7 cellular contexts compared by ENCODE assay signal in the genomic region with DNA sequence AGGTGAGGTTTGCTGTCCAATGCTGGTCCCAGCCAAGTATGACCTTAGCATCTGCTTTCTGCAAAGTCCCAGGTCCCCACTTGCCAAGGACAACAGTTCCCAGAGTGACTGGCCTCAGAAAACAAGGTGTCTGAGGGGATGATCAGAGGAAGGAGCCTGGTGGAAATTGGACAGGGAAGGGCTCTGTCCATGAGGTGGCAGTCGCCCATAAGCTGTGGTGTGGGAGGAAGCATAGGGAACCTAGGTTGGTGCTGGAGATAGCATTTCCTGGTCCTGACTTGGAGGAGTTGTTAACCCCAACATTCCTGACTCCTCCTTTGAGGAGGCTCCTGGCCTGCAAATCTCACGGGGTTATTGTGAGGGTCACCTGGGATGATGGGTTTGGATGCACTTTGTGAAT.
DNase-seq lines count a peak whose midpoint lies in the region; ATAC-seq, FAIRE-seq and TF ChIP-seq lines count a peak whose summit lies in the region.
"Not testable (repeated sequence)": the region's sequence is repeated elsewhere in the genome, so short reads cannot be mapped to it uniquely, and the experiment has no call there.

No MANE protein-coding gene starts in this region.

- BruUV-seq in K562 (replicated peaks; lab: Mats Ljungman, UMichigan); HepG2 (replicated peaks; lab: Mats Ljungman, UMichigan): not testable (repeated sequence)

- WGBS in K562 (ENCODE audit: insufficient coverage, low coverage, missing lambda C conversion rate), result no CpG with 5 or more reads among the region's 2 CpGs
- no CpG with 5 or more reads among the region's 2 CpGs for WGBS in HepG2 (ENCODE audit: low lambda C conversion rate)
- 75 to 86% methylated on average over 1 of the region's 2 CpGs; no CpG with 5 or more reads in 1 of the 3 donors for WGBS in psoas muscle, 3 donors

- POLR2A ChIA-PET in K562 (lab: Yijun Ruan, JAX); HepG2 (lab: Yijun Ruan, JAX): not testable (repeated sequence)

- not testable (repeated sequence) for H3K4me2 ChIP-seq in K562 (ENCODE audit: insufficient read depth, low read length); HepG2 (ENCODE audit: low read depth, low read length)

- TF ChIP-seq CTCF in RWPE2 (IDR thresholded peaks at IDR 0.05; ENCODE audit: poor library complexity, severe bottlenecking); K562 (IDR thresholded peaks at IDR 0.05 in 2 of 3, conservative IDR thresholded peaks at IDR 0.05 in 1 of 3; ENCODE audit: insufficient read depth in 2 of 3, low read depth in 1 of 3, low read length in 3 of 3); HepG2 (CRISPR knock-in tag; IDR thresholded peaks at IDR 0.05); psoas muscle (IDR thresholded peaks at IDR 0.05): not testable (repeated sequence)

- not testable (repeated sequence) for H3K36me3 ChIP-seq in RWPE2 (ENCODE audit: low read depth); K562 (ENCODE audit: control insufficient read depth, insufficient read depth, low read length); HepG2 (replicated peaks in 1 of 2; ENCODE audit: control insufficient read depth in 1 of 2, insufficient read depth in 2 of 2, low read length in 2 of 2); psoas muscle (ENCODE audit: insufficient read depth in 1 of 2, low read depth in 1 of 2)

- TF ChIP-seq EP300 in K562 (IDR thresholded peaks at IDR 0.05; ENCODE audit: low read length); HepG2 (IDR thresholded peaks at IDR 0.05; ENCODE audit: low read depth in 2 of 2, low read length in 2 of 2); HepG2 (CRISPR knock-in tag; IDR thresholded peaks at IDR 0.05; ENCODE audit: borderline replicate concordance): not testable (repeated sequence)

- FAIRE-seq in GM18507 (lab: Jason Lieb, UNC), result peak; percentile 57
- FAIRE-seq in K562 (lab: Jason Lieb, UNC), result peak; percentile 77
- FAIRE-seq in HepG2 (lab: Jason Lieb, UNC), result peak; percentile 76

- not testable (repeated sequence) for H2AFZ ChIP-seq in K562 (ENCODE audit: low read depth, low read length); HepG2 (ENCODE audit: low read length)

- peak; percentile 56 for ATAC-seq in HG02981 (IDR thresholded peaks at IDR 0.05; ENCODE audit: unreplicated experiment)
- ATAC-seq in RWPE2 (ENCODE audit: low read depth), result peak; percentile 89
- ATAC-seq in K562, result peak; percentile 80
- ATAC-seq in left ventricle myocardium superior, result peak; percentile 28
- peak; percentile 88 for ATAC-seq in HepG2
- ATAC-seq in psoas muscle, result peak in 3 of 4 donors; percentile 40 to 49 (median 43)

- not testable (repeated sequence) for H3K79me2 ChIP-seq in K562 (ENCODE audit: control insufficient read depth, insufficient read depth, low read length); HepG2 (ENCODE audit: insufficient read depth, low read length)

- not testable (repeated sequence) for TF ChIP-seq RAD21 in K562 (CRISPR knock-in tag; conservative IDR thresholded peaks at IDR 0.05 in 1 of 2, IDR thresholded peaks at IDR 0.05 in 1 of 2); HepG2 (CRISPR knock-in tag; IDR thresholded peaks at IDR 0.05)

- H3K27ac ChIP-seq in RWPE2 (ENCODE audit: poor library complexity, severe bottlenecking); K562 (ENCODE audit: extremely low read depth, low read depth, low read length); HepG2 (ENCODE audit: extremely low read length, insufficient read depth, low read length); psoas muscle: not testable (repeated sequence)

- not testable (repeated sequence) for H3K9me1 ChIP-seq in K562 (ENCODE audit: control insufficient read depth, insufficient read depth, low read length)

- not testable (repeated sequence) for H3K4me3 ChIP-seq in RWPE2 (ENCODE audit: severe bottlenecking); K562; HepG2 (replicated peaks in 1 of 3; ENCODE audit: insufficient read depth in 1 of 3, low read depth in 2 of 3, low read length in 3 of 3); psoas muscle

- H4K20me1 ChIP-seq in K562 (replicated peaks; ENCODE audit: control insufficient read depth, insufficient read depth, low read length); HepG2 (ENCODE audit: insufficient read depth, low read length): not testable (repeated sequence)

- H3K27me3 ChIP-seq in RWPE2 (ENCODE audit: insufficient read depth, poor library complexity, severe bottlenecking); K562 (ENCODE audit: control insufficient read depth in 2 of 2, insufficient read depth in 2 of 2, low read length in 2 of 2); HepG2 (ENCODE audit: control insufficient read depth in 1 of 2, insufficient read depth in 2 of 2, low read length in 2 of 2); psoas muscle (ENCODE audit: insufficient read depth in 3 of 3, low read length in 2 of 3): not testable (repeated sequence)

- TF ChIP-seq POLR2A in K562 (conservative IDR thresholded peaks at IDR 0.05); HepG2 (IDR thresholded peaks at IDR 0.05; ENCODE audit: insufficient read depth in 1 of 2, low read depth in 2 of 2, low read length in 2 of 2): not testable (repeated sequence)

- H3K9ac ChIP-seq in K562 (ENCODE audit: insufficient read depth in 1 of 2, low read depth in 2 of 2, low read length in 2 of 2); HepG2 (ENCODE audit: insufficient read depth, low read depth, low read length): not testable (repeated sequence)

- not testable (repeated sequence) for H3K9me3 ChIP-seq in RWPE2 (ENCODE audit: severe bottlenecking); K562 (replicated peaks; ENCODE audit: control insufficient read depth, insufficient read depth, low read depth, low read length); HepG2 (ENCODE audit: low read length); psoas muscle

- in situ Hi-C loops in K562 (cut with MboI); HepG2 (cut with HindIII; ENCODE audit: extremely low pct_ligation_motif_present, low pct_unique_long_range_greater_than_20kb): not testable (repeated sequence)

- DNase-seq in GM18507 (ENCODE audit: extremely low spot score, insufficient read length, low read depth); RWPE2 (ENCODE audit: low spot score); K562 (ENCODE audit: extremely low read depth in 1 of 4, low spot score in 3 of 4); left ventricle myocardium superior; HepG2 (ENCODE audit: low spot score); psoas muscle: not testable (repeated sequence)

- not testable (repeated sequence) for H3K4me1 ChIP-seq in RWPE2 (ENCODE audit: insufficient read depth, poor library complexity, severe bottlenecking); K562 (replicated peaks in 1 of 2; ENCODE audit: control insufficient read depth in 2 of 2, insufficient read depth in 2 of 2, low read length in 2 of 2); HepG2 (ENCODE audit: insufficient read depth, low read length); psoas muscle

- CTCF ChIA-PET in K562 (lab: Yijun Ruan, JAX; ENCODE audit: low intra/inter-chr PET ratio); HepG2 (lab: Yijun Ruan, JAX; ENCODE audit: low intra/inter-chr PET ratio, low total read pairs): not testable (repeated sequence)

- intact Hi-C loops in K562 (cut with micrococcal nuclease); left ventricle myocardium superior (cut with micrococcal nuclease); HepG2 (cut with micrococcal nuclease; ENCODE audit: unreplicated experiment); psoas muscle (cut with DNase I): not testable (repeated sequence)

Comparison
In these comparisons a context has a peak if more than half of its experiments do, and no peak if none do; other contexts are left out.
1. ATAC-seq: peak in every context shown above with its lines; median percentile 89 in RWPE2; 88 in HepG2; 80 in K562; 56 in HG02981; 43 in psoas muscle; 28 in left ventricle myocardium superior.